18 cellular contexts compared by ENCODE assay signal in genomic region chr13:36193151-36193855, GRCh38. TPM values are rescaled to one million over a fixed set of nuclear protein-coding genes. Genes with fewer than 3 reads are reported as not detected.
A peak's percentile ranks its signal among the peaks of the same experiment; 100 is the strongest.
DNase-seq lines count a peak whose midpoint lies in the region; ATAC-seq, FAIRE-seq and TF ChIP-seq lines count a peak whose summit lies in the region.
"Had no signal": no experiment of that assay in that cellular context is flagged by ENCODE, and none has a peak within 500 bp of the region (broad histone marks: within the 10 kb centered on the region; RNA-seq: fewer than 3 reads in every experiment).

No MANE protein-coding gene starts in this region.

- peak overlapping the region; percentile 48 for H3K27ac Mint-ChIP-seq in astrocyte (ENCODE audit: unreplicated experiment)
- H3K27ac Mint-ChIP-seq: B cell; T-helper 1 cell treated with Interleukin-12 subunit alpha and Interleukin-12 subunit beta and Interleukin-4 antibody, amounts not matched to agents 30 μg/mL and 1 μg/mL, for 36 hours had no signal

- no peaks in the 10 kb centered on the region for H4K20me1 ChIP-seq in astrocyte (ENCODE audit: insufficient read depth, low read length)

- no peaks in the 10 kb centered on the region for H3K36me3 ChIP-seq in astrocyte (ENCODE audit: insufficient read depth, low read length)

- no peak overlapping the region for H2AFZ ChIP-seq in astrocyte (ENCODE audit: low read depth, low read length)
- H2AFZ ChIP-seq: parathyroid adenoma had no signal

- no peaks in the 10 kb centered on the region for H3K79me2 ChIP-seq in astrocyte (ENCODE audit: insufficient read depth, low read length)
- H3K79me2 ChIP-seq: parathyroid adenoma had no signal

- H3K27ac ChIP-seq in astrocyte (ENCODE audit: low read depth, low read length) = peak overlapping the region; percentile 64
- H3K27ac ChIP-seq: body of pancreas, parathyroid adenoma had no signal

- H3K4me2 ChIP-seq in astrocyte (ENCODE audit: low read length) = peak overlapping the region; percentile 52

- peaks cover 9% of the 10 kb centered on the region for H3K4me1 Mint-ChIP-seq in astrocyte (ENCODE audit: low read depth, unreplicated experiment)
- H3K4me1 Mint-ChIP-seq: B cell had no signal

- no peak for TF ChIP-seq CTCF in astrocyte (IDR thresholded peaks at IDR 0.05; ENCODE audit: insufficient read depth, low read depth, low read length)

- no peak overlapping the region for H3K4me3 Mint-ChIP-seq in astrocyte (ENCODE audit: unreplicated experiment)
- H3K4me3 Mint-ChIP-seq: B cell; T-helper 1 cell treated with Interleukin-12 subunit alpha and Interleukin-12 subunit beta and Interleukin-4 antibody, amounts not matched to agents 30 μg/mL and 1 μg/mL, for 36 hours had no signal

- H3K36me3 Mint-ChIP-seq in astrocyte (ENCODE audit: low read depth, unreplicated experiment) = no peaks in the 10 kb centered on the region

- peak overlapping the region; percentile 28 for H3K9ac ChIP-seq in astrocyte (ENCODE audit: low read length)
- H3K9ac ChIP-seq: parathyroid adenoma had no signal

- H3K9me3 ChIP-seq in astrocyte (ENCODE audit: insufficient read depth, low read depth, low read length) = no peaks in the 10 kb centered on the region
- H3K9me3 ChIP-seq: body of pancreas had no signal

- FAIRE-seq in astrocyte (lab: Jason Lieb, UNC) = no peak
- FAIRE-seq: H1 had no signal

- no peak overlapping the region for H3K4me3 ChIP-seq in astrocyte (ENCODE audit: insufficient read depth, low read depth, low read length)
- H3K4me3 ChIP-seq: body of pancreas had no signal

- peaks cover 7% of the 10 kb centered on the region for H3K4me1 ChIP-seq in astrocyte (ENCODE audit: insufficient read depth, low read length)
- H3K4me1 ChIP-seq: body of pancreas, parathyroid adenoma had no signal

- no peaks in the 10 kb centered on the region for H3K27me3 Mint-ChIP-seq in astrocyte (ENCODE audit: low read depth, unreplicated experiment)
- H3K27me3 Mint-ChIP-seq: B cell had no signal

- DNase-seq in AG20443 (ENCODE audit: low spot score) (peak; percentile 29), NCI-H146 treated with DMSO at 0.1 percent for 48 hours (lab: John Stamatoyannopoulos, UW; ENCODE audit: unreplicated experiment) (peak; percentile 90), astrocyte (ENCODE audit: low read depth) (peak; percentile 31), kidney glomerular epithelial cell (lab: John Stamatoyannopoulos, UW) (peak; percentile 34)
- no peak for DNase-seq in stimulated activated CD4-positive, alpha-beta T cell treated with anti-CD3 and anti-CD28 coated beads, Interleukin-2, amount 100 ng/mL, for 24 hours
- DNase-seq in activated effector memory CD4-positive, alpha-beta T cell treated with Interleukin-2 at 50 U/mL for 16 hours = no peak
- DNase-seq: activated CD4-positive, alpha-beta T cell treated with anti-CD3 and anti-CD28 coated beads for 4 hours; activated T-cell treated with anti-CD3 and anti-CD28 coated beads, Interleukin-2, amount 50 U/mL, for 48 hours; body of pancreas; erythroblast; midbrain; NCI-H187 had no signal

- ATAC-seq in HG03108 (IDR thresholded peaks at IDR 0.05; ENCODE audit: unreplicated experiment) (no peak), HG03135 (IDR thresholded peaks at IDR 0.05; ENCODE audit: unreplicated experiment) (no peak)
- ATAC-seq: body of pancreas had no signal

- H3K27me3 ChIP-seq in astrocyte (ENCODE audit: insufficient read depth, low read length) = no peaks in the 10 kb centered on the region
- H3K27me3 ChIP-seq: body of pancreas had no signal

- no peaks in the 10 kb centered on the region for H3K9me3 Mint-ChIP-seq in astrocyte (ENCODE audit: unreplicated experiment)
- H3K9me3 Mint-ChIP-seq: T-helper 1 cell treated with Interleukin-12 subunit alpha and Interleukin-12 subunit beta and Interleukin-4 antibody, amounts not matched to agents 30 μg/mL and 1 μg/mL, for 36 hours had no signal

RNA-seq across cellular contexts. Expression of gene SOHLH2, which starts 21.1 kb away (rescaled TPM):
- total RNA-seq in astrocyte = 0.17 TPM in 1 of 2 replicates, not detected in the other
- total RNA-seq: B cell, body of pancreas had no signal

Comparison
In these comparisons a context has a peak if more than half of its experiments do, and no peak if none do; other contexts are left out.
1. DNase-seq: peak in AG20443 (single experiment), NCI-H146 treated with DMSO at 0.1 percent for 48 hours (single experiment), astrocyte (single experiment) and kidney glomerular epithelial cell (single experiment); none in stimulated activated CD4-positive, alpha-beta T cell treated with anti-CD3 and anti-CD28 coated beads, Interleukin-2, amount 100 ng/mL, for 24 hours (0 of 2) and activated effector memory CD4-positive, alpha-beta T cell treated with Interleukin-2 at 50 U/mL for 16 hours (single experiment).